ENCODE assay signal across 1 cellular context in the genomic region with DNA sequence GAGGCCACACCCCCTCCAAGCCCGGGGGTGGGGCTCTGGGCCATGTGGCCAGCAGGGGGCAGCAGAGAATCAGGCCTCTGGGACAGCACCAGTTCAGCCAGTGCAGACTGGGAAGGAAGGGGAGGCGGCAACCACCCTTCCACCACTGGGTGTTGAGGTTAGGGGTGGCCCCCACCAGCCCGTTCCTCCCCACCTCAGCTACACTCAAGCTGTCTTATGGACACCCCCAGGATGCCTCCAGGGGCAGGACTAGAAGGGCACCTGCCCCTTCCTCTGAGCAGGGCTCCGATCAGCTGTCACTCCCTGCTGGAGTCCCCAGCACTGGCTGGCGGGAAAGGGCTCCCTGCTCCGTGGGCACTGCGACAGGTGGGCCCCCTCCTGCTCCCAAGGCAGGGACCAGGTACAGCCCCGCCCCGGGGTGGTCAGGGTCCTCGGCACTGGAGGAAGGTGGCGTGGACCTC.
TF ChIP-seq lines count a peak whose summit lies in the region.

No MANE protein-coding gene starts in this region.

TF ChIP-seq in HepG2, 621 proteins besides CTCF, POLR2A, EP300 and RAD21 (continued from another document and continues in another):
- peak; percentile 40; the same call in 1 of the 2 replicates for TF ChIP-seq HOXA5 (CRISPR knock-in tag; IDR thresholded peaks at IDR 0.05)
- TF ChIP-seq, protein P1, sequence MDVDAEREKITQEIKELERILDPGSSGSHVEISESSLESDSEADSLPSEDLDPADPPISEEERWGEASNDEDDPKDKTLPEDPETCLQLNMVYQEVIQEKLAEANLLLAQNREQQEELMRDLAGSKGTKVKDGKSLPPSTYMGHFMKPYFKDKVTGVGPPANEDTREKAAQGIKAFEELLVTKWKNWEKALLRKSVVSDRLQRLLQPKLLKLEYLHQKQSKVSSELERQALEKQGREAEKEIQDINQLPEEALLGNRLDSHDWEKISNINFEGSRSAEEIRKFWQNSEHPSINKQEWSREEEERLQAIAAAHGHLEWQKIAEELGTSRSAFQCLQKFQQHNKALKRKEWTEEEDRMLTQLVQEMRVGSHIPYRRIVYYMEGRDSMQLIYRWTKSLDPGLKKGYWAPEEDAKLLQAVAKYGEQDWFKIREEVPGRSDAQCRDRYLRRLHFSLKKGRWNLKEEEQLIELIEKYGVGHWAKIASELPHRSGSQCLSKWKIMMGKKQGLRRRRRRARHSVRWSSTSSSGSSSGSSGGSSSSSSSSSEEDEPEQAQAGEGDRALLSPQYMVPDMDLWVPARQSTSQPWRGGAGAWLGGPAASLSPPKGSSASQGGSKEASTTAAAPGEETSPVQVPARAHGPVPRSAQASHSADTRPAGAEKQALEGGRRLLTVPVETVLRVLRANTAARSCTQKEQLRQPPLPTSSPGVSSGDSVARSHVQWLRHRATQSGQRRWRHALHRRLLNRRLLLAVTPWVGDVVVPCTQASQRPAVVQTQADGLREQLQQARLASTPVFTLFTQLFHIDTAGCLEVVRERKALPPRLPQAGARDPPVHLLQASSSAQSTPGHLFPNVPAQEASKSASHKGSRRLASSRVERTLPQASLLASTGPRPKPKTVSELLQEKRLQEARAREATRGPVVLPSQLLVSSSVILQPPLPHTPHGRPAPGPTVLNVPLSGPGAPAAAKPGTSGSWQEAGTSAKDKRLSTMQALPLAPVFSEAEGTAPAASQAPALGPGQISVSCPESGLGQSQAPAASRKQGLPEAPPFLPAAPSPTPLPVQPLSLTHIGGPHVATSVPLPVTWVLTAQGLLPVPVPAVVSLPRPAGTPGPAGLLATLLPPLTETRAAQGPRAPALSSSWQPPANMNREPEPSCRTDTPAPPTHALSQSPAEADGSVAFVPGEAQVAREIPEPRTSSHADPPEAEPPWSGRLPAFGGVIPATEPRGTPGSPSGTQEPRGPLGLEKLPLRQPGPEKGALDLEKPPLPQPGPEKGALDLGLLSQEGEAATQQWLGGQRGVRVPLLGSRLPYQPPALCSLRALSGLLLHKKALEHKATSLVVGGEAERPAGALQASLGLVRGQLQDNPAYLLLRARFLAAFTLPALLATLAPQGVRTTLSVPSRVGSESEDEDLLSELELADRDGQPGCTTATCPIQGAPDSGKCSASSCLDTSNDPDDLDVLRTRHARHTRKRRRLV (CRISPR knock-in tag; IDR thresholded peaks at IDR 0.05) = no peak
- TF ChIP-seq ZNF282 (IDR thresholded peaks at IDR 0.05; ENCODE audit: partially characterized antibody) = no peak
- TF ChIP-seq HNRNPLL (IDR thresholded peaks at IDR 0.05; ENCODE audit: low read depth, low read length, poor library complexity, severe bottlenecking) = peak; percentile 39
- TF ChIP-seq GTF2F1 (IDR thresholded peaks at IDR 0.05; ENCODE audit: low read length) = no peak
- TF ChIP-seq TBX2 (CRISPR knock-in tag; IDR thresholded peaks at IDR 0.05; ENCODE audit: borderline replicate concordance) = peak; percentile 44; the same call in 1 of the 2 replicates
- TF ChIP-seq ZNF24 (IDR thresholded peaks at IDR 0.05) = no peak
- TF ChIP-seq HIC2 (CRISPR knock-in tag; IDR thresholded peaks at IDR 0.05; ENCODE audit: low read depth) = 0 out of 2 replicates have a peak, but pooled peaks have one; percentile 45
- TF ChIP-seq AHDC1 (CRISPR knock-in tag; IDR thresholded peaks at IDR 0.05; ENCODE audit: borderline replicate concordance) = no peak
- no peak for TF ChIP-seq ZSCAN31 (CRISPR knock-in tag; IDR thresholded peaks at IDR 0.05; ENCODE audit: low read depth)
- no peak; the same call in 1 of the 2 replicates for TF ChIP-seq CBX5 (CRISPR knock-in tag; IDR thresholded peaks at IDR 0.05; ENCODE audit: borderline replicate concordance)
- no peak for TF ChIP-seq KDM1A (CRISPR knock-in tag; IDR thresholded peaks at IDR 0.05)
- TF ChIP-seq NPAS2 (CRISPR knock-in tag; IDR thresholded peaks at IDR 0.05; ENCODE audit: borderline replicate concordance) = no peak
- TF ChIP-seq ZNF567 (CRISPR knock-in tag; IDR thresholded peaks at IDR 0.05; ENCODE audit: borderline replicate concordance) = 0 out of 2 replicates have a peak, but pooled peaks have one; percentile 92
- TF ChIP-seq MEIS1 (CRISPR knock-in tag; IDR thresholded peaks at IDR 0.05; ENCODE audit: borderline replicate concordance) = peak; percentile 46; the same call in 1 of the 2 replicates
- TF ChIP-seq NKX3-1 (CRISPR knock-in tag; IDR thresholded peaks at IDR 0.05) = no peak
- 0 out of 2 replicates have a peak, but pooled peaks have one; percentile 17 for TF ChIP-seq ELF1 (CRISPR knock-in tag; IDR thresholded peaks at IDR 0.05)
- TF ChIP-seq CHD4 (IDR thresholded peaks at IDR 0.05; ENCODE audit: borderline replicate concordance, low read length) = no peak
- TF ChIP-seq ZFP36 (IDR thresholded peaks at IDR 0.05; ENCODE audit: borderline replicate concordance, low read depth, low read length, partially characterized antibody) = no peak
- no peak for TF ChIP-seq ZNF780A (CRISPR knock-in tag; IDR thresholded peaks at IDR 0.05)
- peak; percentile 52 to 82; a peak in 2 of 4 replicates for TF ChIP-seq HMGXB4 (CRISPR knock-in tag; IDR thresholded peaks at IDR 0.05; ENCODE audit: borderline replicate concordance in 1 of 2, low read depth in 1 of 2)
- TF ChIP-seq, protein P2, sequence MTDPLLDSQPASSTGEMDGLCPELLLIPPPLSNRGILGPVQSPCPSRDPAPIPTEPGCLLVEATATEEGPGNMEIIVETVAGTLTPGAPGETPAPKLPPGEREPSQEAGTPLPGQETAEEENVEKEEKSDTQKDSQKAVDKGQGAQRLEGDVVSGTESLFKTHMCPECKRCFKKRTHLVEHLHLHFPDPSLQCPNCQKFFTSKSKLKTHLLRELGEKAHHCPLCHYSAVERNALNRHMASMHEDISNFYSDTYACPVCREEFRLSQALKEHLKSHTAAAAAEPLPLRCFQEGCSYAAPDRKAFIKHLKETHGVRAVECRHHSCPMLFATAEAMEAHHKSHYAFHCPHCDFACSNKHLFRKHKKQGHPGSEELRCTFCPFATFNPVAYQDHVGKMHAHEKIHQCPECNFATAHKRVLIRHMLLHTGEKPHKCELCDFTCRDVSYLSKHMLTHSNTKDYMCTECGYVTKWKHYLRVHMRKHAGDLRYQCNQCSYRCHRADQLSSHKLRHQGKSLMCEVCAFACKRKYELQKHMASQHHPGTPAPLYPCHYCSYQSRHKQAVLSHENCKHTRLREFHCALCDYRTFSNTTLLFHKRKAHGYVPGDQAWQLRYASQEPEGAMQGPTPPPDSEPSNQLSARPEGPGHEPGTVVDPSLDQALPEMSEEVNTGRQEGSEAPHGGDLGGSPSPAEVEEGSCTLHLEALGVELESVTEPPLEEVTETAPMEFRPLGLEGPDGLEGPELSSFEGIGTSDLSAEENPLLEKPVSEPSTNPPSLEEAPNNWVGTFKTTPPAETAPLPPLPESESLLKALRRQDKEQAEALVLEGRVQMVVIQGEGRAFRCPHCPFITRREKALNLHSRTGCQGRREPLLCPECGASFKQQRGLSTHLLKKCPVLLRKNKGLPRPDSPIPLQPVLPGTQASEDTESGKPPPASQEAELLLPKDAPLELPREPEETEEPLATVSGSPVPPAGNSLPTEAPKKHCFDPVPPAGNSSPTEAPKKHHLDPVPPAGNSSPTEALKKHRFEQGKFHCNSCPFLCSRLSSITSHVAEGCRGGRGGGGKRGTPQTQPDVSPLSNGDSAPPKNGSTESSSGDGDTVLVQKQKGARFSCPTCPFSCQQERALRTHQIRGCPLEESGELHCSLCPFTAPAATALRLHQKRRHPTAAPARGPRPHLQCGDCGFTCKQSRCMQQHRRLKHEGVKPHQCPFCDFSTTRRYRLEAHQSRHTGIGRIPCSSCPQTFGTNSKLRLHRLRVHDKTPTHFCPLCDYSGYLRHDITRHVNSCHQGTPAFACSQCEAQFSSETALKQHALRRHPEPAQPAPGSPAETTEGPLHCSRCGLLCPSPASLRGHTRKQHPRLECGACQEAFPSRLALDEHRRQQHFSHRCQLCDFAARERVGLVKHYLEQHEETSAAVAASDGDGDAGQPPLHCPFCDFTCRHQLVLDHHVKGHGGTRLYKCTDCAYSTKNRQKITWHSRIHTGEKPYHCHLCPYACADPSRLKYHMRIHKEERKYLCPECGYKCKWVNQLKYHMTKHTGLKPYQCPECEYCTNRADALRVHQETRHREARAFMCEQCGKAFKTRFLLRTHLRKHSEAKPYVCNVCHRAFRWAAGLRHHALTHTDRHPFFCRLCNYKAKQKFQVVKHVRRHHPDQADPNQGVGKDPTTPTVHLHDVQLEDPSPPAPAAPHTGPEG (CRISPR knock-in tag; IDR thresholded peaks at IDR 0.05) = no peak
- no peak for TF ChIP-seq ATF7 (IDR thresholded peaks at IDR 0.05)
- 0 out of 2 replicates have a peak, but pooled peaks have one; percentile 64 for TF ChIP-seq ATF7 (CRISPR knock-in tag; IDR thresholded peaks at IDR 0.05)
- TF ChIP-seq ETS1 (CRISPR knock-in tag; IDR thresholded peaks at IDR 0.05) = no peak
- TF ChIP-seq RNF2 (conservative IDR thresholded peaks at IDR 0.05; ENCODE audit: low read depth) = no peak
- TF ChIP-seq ZMAT3 (CRISPR knock-in tag; conservative IDR thresholded peaks at IDR 0.05) = no peak
- TF ChIP-seq RARG (CRISPR knock-in tag; IDR thresholded peaks at IDR 0.05; ENCODE audit: low read depth) = no peak
- TF ChIP-seq RXRB (CRISPR knock-in tag; IDR thresholded peaks at IDR 0.05; ENCODE audit: borderline replicate concordance) = peak; percentile 65
- peak; percentile 33; the same call in 1 of the 2 replicates for TF ChIP-seq PHF8 (CRISPR knock-in tag; IDR thresholded peaks at IDR 0.05)
- no peak for TF ChIP-seq MAFG (CRISPR knock-in tag; IDR thresholded peaks at IDR 0.05)
- peak; percentile 89 for TF ChIP-seq REPIN1 (CRISPR knock-in tag; IDR thresholded peaks at IDR 0.05; ENCODE audit: borderline replicate concordance, low read depth)
